ENCODE assay signal across 1 cellular context in the genomic region with DNA sequence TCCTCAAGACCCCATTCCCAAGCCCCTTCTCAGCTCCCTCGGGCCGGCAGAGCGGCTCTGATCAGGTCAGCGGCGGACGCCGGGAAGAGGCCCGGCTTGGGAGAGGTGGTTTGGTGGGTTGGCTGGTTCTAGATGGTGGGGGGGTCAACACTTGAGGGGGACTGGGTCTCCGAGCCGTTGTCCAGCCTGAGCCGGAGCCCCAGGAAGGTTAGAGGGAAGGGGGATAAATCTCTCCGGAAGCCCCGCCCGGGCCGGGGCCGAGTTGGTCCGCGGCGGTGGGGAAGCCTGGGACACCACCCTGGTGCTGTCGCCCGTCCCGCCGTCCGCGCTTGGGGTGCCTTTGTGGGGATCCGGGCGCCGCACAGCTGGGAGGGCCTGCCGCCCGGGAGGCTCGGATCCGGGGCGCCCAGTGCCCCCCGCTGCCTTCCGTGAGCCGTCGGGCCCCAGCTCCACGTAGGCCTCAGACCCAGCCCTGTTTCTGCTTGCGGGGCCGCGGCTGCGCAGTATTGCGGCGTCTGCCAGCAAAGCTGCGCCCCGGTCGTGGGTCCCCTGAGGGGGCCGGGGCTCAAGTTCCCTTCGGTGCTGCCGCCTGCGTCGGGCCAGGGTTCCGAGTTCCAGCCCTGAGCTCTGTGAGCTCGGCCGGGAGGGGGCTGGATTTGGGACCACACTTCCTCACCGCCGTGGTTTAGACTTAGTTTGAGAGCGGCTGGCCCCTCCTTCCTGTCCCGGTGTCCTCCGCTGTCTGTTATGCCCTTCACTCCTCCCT.
TF ChIP-seq lines count a peak whose summit lies in the region.

No MANE protein-coding gene starts in this region.

TF ChIP-seq in HepG2, 621 proteins besides CTCF, POLR2A, EP300 and RAD21 (continued from another document and continues in another):
- TF ChIP-seq ZNF598 (CRISPR knock-in tag; IDR thresholded peaks at IDR 0.05; ENCODE audit: borderline replicate concordance) (no peak; the same call in 1 of the 2 replicates), ASH2L (IDR thresholded peaks at IDR 0.05; ENCODE audit: insufficient read length, low read depth, low read length) (peak; percentile 77), DNMT3B (CRISPR knock-in tag; conservative IDR thresholded peaks at IDR 0.05) (no peak), SNAI1 (CRISPR knock-in tag; IDR thresholded peaks at IDR 0.05; ENCODE audit: borderline replicate concordance) (no peak), ZNF562 (CRISPR knock-in tag; IDR thresholded peaks at IDR 0.05; ENCODE audit: borderline replicate concordance) (no peak), ZNF441 (CRISPR knock-in tag; IDR thresholded peaks at IDR 0.05; ENCODE audit: borderline replicate concordance) (no peak), CBFB (CRISPR knock-in tag; IDR thresholded peaks at IDR 0.05) (peak; percentile 17; the same call in 1 of the 2 replicates), ZSCAN9 (CRISPR knock-in tag; IDR thresholded peaks at IDR 0.05; ENCODE audit: borderline replicate concordance) (peak; percentile 37; the same call in 1 of the 2 replicates), KLF13 (CRISPR knock-in tag; IDR thresholded peaks at IDR 0.05) (no peak), MIER3 (CRISPR knock-in tag; IDR thresholded peaks at IDR 0.05; ENCODE audit: borderline replicate concordance) (no peak), REL (CRISPR knock-in tag; conservative IDR thresholded peaks at IDR 0.05) (no peak), RFX3 (CRISPR knock-in tag; IDR thresholded peaks at IDR 0.05) (no peak), FOSL2 (CRISPR knock-in tag; IDR thresholded peaks at IDR 0.05) (no peak), JDP2 (CRISPR knock-in tag; IDR thresholded peaks at IDR 0.05; ENCODE audit: borderline replicate concordance) (no peak), FOXM1 (CRISPR knock-in tag; IDR thresholded peaks at IDR 0.05) (0 out of 2 replicates have a peak, but pooled peaks have one; percentile 46), ETV6 (CRISPR knock-in tag; conservative IDR thresholded peaks at IDR 0.05) (peak; percentile 32; the same call in 1 of the 2 replicates), MATR3 (CRISPR knock-in tag; IDR thresholded peaks at IDR 0.05) (no peak), ZMYM2 (CRISPR knock-in tag; IDR thresholded peaks at IDR 0.05) (no peak), XBP1 (CRISPR knock-in tag; IDR thresholded peaks at IDR 0.05) (peak; percentile 59), PHF5A (CRISPR knock-in tag; IDR thresholded peaks at IDR 0.05; ENCODE audit: low read depth, unreplicated experiment) (no peak), JUN (CRISPR knock-in tag; IDR thresholded peaks at IDR 0.05) (no peak), PRMT3 (CRISPR knock-in tag; IDR thresholded peaks at IDR 0.05; ENCODE audit: borderline replicate concordance, low read depth) (no peak), ZNF792 (CRISPR knock-in tag; IDR thresholded peaks at IDR 0.05) (no peak), HNRNPH1 (optimal IDR thresholded peaks at IDR 0.05; ENCODE audit: low read depth, low read length) (no peak)
- TF ChIP-seq, protein P1, sequence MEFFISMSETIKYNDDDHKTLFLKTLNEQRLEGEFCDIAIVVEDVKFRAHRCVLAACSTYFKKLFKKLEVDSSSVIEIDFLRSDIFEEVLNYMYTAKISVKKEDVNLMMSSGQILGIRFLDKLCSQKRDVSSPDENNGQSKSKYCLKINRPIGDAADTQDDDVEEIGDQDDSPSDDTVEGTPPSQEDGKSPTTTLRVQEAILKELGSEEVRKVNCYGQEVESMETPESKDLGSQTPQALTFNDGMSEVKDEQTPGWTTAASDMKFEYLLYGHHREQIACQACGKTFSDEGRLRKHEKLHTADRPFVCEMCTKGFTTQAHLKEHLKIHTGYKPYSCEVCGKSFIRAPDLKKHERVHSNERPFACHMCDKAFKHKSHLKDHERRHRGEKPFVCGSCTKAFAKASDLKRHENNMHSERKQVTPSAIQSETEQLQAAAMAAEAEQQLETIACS (CRISPR knock-in tag; IDR thresholded peaks at IDR 0.05): no peak
- TF ChIP-seq, protein P2, sequence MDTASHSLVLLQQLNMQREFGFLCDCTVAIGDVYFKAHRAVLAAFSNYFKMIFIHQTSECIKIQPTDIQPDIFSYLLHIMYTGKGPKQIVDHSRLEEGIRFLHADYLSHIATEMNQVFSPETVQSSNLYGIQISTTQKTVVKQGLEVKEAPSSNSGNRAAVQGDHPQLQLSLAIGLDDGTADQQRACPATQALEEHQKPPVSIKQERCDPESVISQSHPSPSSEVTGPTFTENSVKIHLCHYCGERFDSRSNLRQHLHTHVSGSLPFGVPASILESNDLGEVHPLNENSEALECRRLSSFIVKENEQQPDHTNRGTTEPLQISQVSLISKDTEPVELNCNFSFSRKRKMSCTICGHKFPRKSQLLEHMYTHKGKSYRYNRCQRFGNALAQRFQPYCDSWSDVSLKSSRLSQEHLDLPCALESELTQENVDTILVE (CRISPR knock-in tag; IDR thresholded peaks at IDR 0.05): no peak
- TF ChIP-seq, protein P3, sequence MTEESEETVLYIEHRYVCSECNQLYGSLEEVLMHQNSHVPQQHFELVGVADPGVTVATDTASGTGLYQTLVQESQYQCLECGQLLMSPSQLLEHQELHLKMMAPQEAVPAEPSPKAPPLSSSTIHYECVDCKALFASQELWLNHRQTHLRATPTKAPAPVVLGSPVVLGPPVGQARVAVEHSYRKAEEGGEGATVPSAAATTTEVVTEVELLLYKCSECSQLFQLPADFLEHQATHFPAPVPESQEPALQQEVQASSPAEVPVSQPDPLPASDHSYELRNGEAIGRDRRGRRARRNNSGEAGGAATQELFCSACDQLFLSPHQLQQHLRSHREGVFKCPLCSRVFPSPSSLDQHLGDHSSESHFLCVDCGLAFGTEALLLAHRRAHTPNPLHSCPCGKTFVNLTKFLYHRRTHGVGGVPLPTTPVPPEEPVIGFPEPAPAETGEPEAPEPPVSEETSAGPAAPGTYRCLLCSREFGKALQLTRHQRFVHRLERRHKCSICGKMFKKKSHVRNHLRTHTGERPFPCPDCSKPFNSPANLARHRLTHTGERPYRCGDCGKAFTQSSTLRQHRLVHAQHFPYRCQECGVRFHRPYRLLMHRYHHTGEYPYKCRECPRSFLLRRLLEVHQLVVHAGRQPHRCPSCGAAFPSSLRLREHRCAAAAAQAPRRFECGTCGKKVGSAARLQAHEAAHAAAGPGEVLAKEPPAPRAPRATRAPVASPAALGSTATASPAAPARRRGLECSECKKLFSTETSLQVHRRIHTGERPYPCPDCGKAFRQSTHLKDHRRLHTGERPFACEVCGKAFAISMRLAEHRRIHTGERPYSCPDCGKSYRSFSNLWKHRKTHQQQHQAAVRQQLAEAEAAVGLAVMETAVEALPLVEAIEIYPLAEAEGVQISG (CRISPR knock-in tag; IDR thresholded peaks at IDR 0.05): peak; percentile 90
- TF ChIP-seq, protein P4, sequence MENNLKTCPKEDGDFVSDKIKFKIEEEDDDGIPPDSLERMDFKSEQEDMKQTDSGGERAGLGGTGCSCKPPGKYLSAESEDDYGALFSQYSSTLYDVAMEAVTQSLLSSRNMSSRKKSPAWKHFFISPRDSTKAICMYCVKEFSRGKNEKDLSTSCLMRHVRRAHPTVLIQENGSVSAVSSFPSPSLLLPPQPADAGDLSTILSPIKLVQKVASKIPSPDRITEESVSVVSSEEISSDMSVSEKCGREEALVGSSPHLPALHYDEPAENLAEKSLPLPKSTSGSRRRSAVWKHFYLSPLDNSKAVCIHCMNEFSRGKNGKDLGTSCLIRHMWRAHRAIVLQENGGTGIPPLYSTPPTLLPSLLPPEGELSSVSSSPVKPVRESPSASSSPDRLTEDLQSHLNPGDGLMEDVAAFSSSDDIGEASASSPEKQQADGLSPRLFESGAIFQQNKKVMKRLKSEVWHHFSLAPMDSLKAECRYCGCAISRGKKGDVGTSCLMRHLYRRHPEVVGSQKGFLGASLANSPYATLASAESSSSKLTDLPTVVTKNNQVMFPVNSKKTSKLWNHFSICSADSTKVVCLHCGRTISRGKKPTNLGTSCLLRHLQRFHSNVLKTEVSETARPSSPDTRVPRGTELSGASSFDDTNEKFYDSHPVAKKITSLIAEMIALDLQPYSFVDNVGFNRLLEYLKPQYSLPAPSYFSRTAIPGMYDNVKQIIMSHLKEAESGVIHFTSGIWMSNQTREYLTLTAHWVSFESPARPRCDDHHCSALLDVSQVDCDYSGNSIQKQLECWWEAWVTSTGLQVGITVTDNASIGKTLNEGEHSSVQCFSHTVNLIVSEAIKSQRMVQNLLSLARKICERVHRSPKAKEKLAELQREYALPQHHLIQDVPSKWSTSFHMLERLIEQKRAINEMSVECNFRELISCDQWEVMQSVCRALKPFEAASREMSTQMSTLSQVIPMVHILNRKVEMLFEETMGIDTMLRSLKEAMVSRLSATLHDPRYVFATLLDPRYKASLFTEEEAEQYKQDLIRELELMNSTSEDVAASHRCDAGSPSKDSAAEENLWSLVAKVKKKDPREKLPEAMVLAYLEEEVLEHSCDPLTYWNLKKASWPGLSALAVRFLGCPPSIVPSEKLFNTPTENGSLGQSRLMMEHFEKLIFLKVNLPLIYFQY (CRISPR knock-in tag; IDR thresholded peaks at IDR 0.05; ENCODE audit: borderline replicate concordance): no peak
- TF ChIP-seq, protein P5, sequence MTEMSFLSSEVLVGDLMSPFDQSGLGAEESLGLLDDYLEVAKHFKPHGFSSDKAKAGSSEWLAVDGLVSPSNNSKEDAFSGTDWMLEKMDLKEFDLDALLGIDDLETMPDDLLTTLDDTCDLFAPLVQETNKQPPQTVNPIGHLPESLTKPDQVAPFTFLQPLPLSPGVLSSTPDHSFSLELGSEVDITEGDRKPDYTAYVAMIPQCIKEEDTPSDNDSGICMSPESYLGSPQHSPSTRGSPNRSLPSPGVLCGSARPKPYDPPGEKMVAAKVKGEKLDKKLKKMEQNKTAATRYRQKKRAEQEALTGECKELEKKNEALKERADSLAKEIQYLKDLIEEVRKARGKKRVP (CRISPR knock-in tag; IDR thresholded peaks at IDR 0.05): no peak
- TF ChIP-seq, protein P6, sequence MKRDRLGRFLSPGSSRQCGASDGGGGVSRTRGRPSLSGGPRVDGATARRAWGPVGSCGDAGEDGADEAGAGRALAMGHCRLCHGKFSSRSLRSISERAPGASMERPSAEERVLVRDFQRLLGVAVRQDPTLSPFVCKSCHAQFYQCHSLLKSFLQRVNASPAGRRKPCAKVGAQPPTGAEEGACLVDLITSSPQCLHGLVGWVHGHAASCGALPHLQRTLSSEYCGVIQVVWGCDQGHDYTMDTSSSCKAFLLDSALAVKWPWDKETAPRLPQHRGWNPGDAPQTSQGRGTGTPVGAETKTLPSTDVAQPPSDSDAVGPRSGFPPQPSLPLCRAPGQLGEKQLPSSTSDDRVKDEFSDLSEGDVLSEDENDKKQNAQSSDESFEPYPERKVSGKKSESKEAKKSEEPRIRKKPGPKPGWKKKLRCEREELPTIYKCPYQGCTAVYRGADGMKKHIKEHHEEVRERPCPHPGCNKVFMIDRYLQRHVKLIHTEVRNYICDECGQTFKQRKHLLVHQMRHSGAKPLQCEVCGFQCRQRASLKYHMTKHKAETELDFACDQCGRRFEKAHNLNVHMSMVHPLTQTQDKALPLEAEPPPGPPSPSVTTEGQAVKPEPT (CRISPR knock-in tag; IDR thresholded peaks at IDR 0.05; ENCODE audit: low read depth): no peak
- TF ChIP-seq, protein P7, sequence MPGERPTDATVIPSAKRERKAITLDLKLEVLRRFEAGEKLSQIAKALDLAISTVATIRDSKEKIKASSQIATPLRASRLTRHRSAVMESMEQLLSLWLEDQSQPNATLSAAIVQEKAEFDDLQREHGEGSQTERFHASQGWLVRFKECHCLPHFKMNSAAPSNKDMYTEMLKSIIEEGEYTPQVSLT (CRISPR knock-in tag; IDR thresholded peaks at IDR 0.05; ENCODE audit: borderline replicate concordance, low read depth): no peak
- TF ChIP-seq, protein P8, sequence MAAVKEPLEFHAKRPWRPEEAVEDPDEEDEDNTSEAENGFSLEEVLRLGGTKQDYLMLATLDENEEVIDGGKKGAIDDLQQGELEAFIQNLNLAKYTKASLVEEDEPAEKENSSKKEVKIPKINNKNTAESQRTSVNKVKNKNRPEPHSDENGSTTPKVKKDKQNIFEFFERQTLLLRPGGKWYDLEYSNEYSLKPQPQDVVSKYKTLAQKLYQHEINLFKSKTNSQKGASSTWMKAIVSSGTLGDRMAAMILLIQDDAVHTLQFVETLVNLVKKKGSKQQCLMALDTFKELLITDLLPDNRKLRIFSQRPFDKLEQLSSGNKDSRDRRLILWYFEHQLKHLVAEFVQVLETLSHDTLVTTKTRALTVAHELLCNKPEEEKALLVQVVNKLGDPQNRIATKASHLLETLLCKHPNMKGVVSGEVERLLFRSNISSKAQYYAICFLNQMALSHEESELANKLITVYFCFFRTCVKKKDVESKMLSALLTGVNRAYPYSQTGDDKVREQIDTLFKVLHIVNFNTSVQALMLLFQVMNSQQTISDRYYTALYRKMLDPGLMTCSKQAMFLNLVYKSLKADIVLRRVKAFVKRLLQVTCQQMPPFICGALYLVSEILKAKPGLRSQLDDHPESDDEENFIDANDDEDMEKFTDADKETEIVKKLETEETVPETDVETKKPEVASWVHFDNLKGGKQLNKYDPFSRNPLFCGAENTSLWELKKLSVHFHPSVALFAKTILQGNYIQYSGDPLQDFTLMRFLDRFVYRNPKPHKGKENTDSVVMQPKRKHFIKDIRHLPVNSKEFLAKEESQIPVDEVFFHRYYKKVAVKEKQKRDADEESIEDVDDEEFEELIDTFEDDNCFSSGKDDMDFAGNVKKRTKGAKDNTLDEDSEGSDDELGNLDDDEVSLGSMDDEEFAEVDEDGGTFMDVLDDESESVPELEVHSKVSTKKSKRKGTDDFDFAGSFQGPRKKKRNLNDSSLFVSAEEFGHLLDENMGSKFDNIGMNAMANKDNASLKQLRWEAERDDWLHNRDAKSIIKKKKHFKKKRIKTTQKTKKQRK (IDR thresholded peaks at IDR 0.05; ENCODE audit: low read length): no peak
- TF ChIP-seq, protein P9, sequence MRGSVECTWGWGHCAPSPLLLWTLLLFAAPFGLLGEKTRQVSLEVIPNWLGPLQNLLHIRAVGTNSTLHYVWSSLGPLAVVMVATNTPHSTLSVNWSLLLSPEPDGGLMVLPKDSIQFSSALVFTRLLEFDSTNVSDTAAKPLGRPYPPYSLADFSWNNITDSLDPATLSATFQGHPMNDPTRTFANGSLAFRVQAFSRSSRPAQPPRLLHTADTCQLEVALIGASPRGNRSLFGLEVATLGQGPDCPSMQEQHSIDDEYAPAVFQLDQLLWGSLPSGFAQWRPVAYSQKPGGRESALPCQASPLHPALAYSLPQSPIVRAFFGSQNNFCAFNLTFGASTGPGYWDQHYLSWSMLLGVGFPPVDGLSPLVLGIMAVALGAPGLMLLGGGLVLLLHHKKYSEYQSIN (CRISPR knock-in tag; IDR thresholded peaks at IDR 0.05; ENCODE audit: borderline replicate concordance): no peak
- TF ChIP-seq, protein P10, sequence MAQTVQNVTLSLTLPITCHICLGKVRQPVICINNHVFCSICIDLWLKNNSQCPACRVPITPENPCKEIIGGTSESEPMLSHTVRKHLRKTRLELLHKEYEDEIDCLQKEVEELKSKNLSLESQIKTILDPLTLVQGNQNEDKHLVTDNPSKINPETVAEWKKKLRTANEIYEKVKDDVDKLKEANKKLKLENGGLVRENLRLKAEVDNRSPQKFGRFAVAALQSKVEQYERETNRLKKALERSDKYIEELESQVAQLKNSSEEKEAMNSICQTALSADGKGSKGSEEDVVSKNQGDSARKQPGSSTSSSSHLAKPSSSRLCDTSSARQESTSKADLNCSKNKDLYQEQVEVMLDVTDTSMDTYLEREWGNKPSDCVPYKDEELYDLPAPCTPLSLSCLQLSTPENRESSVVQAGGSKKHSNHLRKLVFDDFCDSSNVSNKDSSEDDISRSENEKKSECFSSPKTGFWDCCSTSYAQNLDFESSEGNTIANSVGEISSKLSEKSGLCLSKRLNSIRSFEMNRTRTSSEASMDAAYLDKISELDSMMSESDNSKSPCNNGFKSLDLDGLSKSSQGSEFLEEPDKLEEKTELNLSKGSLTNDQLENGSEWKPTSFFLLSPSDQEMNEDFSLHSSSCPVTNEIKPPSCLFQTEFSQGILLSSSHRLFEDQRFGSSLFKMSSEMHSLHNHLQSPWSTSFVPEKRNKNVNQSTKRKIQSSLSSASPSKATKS (CRISPR knock-in tag; IDR thresholded peaks at IDR 0.05): no peak
